In the genomic region with DNA sequence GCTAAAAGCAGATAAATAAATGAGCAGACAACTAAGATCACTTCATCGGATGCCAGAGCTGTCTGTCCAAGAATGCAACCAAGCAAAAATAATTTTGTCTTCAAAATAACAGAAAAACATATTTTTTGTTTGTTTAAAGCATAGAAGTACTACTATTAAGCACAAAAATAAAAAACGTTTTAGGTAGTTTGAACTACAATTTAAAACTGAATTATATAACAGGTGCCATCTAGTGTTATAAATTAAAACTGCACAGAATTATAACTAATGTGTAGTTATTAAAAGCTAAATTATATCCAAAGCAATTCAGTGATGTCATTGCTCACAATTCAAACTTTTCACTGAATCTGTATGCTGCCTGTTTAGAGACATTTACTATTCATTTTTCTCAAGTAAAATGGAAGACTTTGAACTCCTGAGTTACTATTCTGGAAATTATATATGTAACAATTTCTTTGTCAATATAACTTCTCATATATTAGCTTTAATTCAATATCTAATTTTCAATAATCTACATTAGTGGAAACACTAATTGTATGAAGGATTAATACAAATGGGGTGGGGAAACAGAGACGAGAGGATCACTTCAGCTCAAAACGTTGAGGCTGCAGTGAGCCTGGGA, we compare ENCODE assay signal across 9 cellular contexts. TPM values are rescaled to one million over a fixed set of nuclear protein-coding genes. Genes with fewer than 3 reads are reported as not detected.
DNase-seq lines count a peak whose midpoint lies in the region; ATAC-seq, FAIRE-seq and TF ChIP-seq lines count a peak whose summit lies in the region.
"Had no signal": no experiment of that assay in that cellular context is flagged by ENCODE, and none has a peak within 500 bp of the region (broad histone marks: within the 10 kb centered on the region; RNA-seq: fewer than 3 reads in every experiment).

No MANE protein-coding gene starts in this region.

- no peak overlapping the region for H3K4me3 ChIP-seq in bronchial epithelial cell (ENCODE audit: low read depth, low read length)

- peaks cover 28 to 59% (median 55%) of the 10 kb centered on the region in 4 donors for H3K4me1 Mint-ChIP-seq in naive thymus-derived CD8-positive, alpha-beta T cell

- peak; percentile 42 to 50 for ATAC-seq in naive thymus-derived CD8-positive, alpha-beta T cell
- ATAC-seq in GM21381 (IDR thresholded peaks at IDR 0.05; ENCODE audit: unreplicated experiment) = no peak
- ATAC-seq in GM21423 (IDR thresholded peaks at IDR 0.05; ENCODE audit: unreplicated experiment) = no peak
- no peak for ATAC-seq in HG02571 (IDR thresholded peaks at IDR 0.05; ENCODE audit: unreplicated experiment)

- no peaks in the 10 kb centered on the region for H3K9me3 Mint-ChIP-seq in naive thymus-derived CD8-positive, alpha-beta T cell

- H3K4me3 Mint-ChIP-seq in naive thymus-derived CD8-positive, alpha-beta T cell = peak overlapping the region in 7 of 10 donors; percentile 66 to 80 (median 71)

- TF ChIP-seq CTCF in bronchial epithelial cell (IDR thresholded peaks at IDR 0.05; ENCODE audit: insufficient read depth, low read length, severe bottlenecking) = peak; percentile 1

- no peaks in the 10 kb centered on the region for H3K27me3 ChIP-seq in bronchial epithelial cell (ENCODE audit: control insufficient read depth, insufficient read depth, low read length)

- DNase-seq in DMS53 (lab: John Stamatoyannopoulos, UW) (peak; percentile 24), NAMALWA (ENCODE audit: low spot score) (peak; percentile 43), bronchial epithelial cell (ENCODE audit: low read depth) (peak; percentile 40)
- DNase-seq in naive thymus-derived CD8-positive, alpha-beta T cell = peak in 3 of 10 donors; percentile 33 to 47 (median 46)
- DNase-seq in activated CD8-positive, alpha-beta memory T cell treated with anti-CD3 and anti-CD28 coated beads, Interleukin-2, amount 50 U/mL, for 4 hours = no peak
- DNase-seq: stimulated activated naive CD4-positive, alpha-beta T cell treated with Interleukin-2 at 50 U/mL for 16 hours had no signal

- POLR2A ChIA-PET in naive thymus-derived CD8-positive, alpha-beta T cell (lab: Charles Lee) = interaction anchor here (1.1 to 3.4 kb wide), 4 partner anchors 30 to 644 kb away, joined by 3 to 16 read pairs (median 6); partner anchors contain the start of genes ASB7 and LINS1

- peaks cover 0 to 65% (median 21%) of the 10 kb centered on the region in 3 donors for H3K36me3 Mint-ChIP-seq in naive thymus-derived CD8-positive, alpha-beta T cell

- H3K27ac Mint-ChIP-seq in naive thymus-derived CD8-positive, alpha-beta T cell = peak overlapping the region in 9 of 10 donors; percentile 35 to 97 (median 92)

- no peak for FAIRE-seq in bronchial epithelial cell (lab: Jason Lieb, UNC)

- no peaks in the 10 kb centered on the region for H3K27me3 Mint-ChIP-seq in naive thymus-derived CD8-positive, alpha-beta T cell

- peaks cover 6% of the 10 kb centered on the region for H3K36me3 ChIP-seq in bronchial epithelial cell (ENCODE audit: control insufficient read depth, insufficient read depth, low read length)

RNA-seq across cellular contexts. Expression of gene LINS1, which starts 29.5 kb away (rescaled TPM):
- 7.6 and 7.8 TPM in 2 replicates for total RNA-seq in bronchial epithelial cell
- 10 to 100 TPM; 46.2 to 47.1 TPM for total RNA-seq in naive thymus-derived CD8-positive, alpha-beta T cell
- 10 to 100 TPM; 41.2 to 71.4 (median 65.7) TPM for polyA plus RNA-seq in naive thymus-derived CD8-positive, alpha-beta T cell

RNA-seq across cellular contexts. Expression of gene ASB7, which starts 29.9 kb away (rescaled TPM):
- total RNA-seq in bronchial epithelial cell = 12.6 and 13.6 TPM in 2 replicates
- total RNA-seq in naive thymus-derived CD8-positive, alpha-beta T cell = 10 to 100 TPM; 20.5 to 20.9 TPM
- 10 to 100 TPM; 12.2 to 13.9 (median 12.7) TPM for polyA plus RNA-seq in naive thymus-derived CD8-positive, alpha-beta T cell

RNA-seq across cellular contexts. Expression of gene CERS3, which starts 43.7 kb away (rescaled TPM):
- 4.7 and 27.3 TPM in 2 replicates for total RNA-seq in bronchial epithelial cell
- total RNA-seq in naive thymus-derived CD8-positive, alpha-beta T cell = 1 to 10 TPM; 1.3 to 1.5 TPM
- under 1 TPM; 0.20 to 0.50 (median 0.22) TPM for polyA plus RNA-seq in naive thymus-derived CD8-positive, alpha-beta T cell

Comparison
In these comparisons a context has a peak if more than half of its experiments do, and no peak if none do; other contexts are left out.
1. ATAC-seq: peak in naive thymus-derived CD8-positive, alpha-beta T cell (2 of 2); none in GM21381 (single experiment), GM21423 (single experiment) and HG02571 (single experiment).